In the genomic region with DNA sequence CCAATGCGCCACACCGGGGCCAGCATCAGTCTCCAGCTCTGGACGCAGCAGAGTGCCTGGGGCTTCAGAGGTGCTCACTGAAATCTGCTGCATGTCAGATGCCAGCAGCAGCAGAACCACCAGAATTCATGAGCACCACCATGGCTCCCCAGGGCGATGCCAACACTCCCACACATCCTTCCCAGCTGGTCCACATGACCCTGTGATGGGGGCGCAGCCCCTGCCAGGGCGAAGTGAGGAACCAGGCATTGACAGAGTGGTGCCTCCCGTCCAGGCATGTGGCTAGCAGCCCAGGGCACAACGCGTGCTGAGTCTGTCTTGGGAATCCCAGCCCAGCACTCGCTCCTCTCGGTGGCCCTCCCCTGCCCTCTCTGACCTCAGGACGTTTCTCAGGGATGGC, we compare ENCODE assay signal across 9 cellular contexts.
"Had no signal": no experiment of that assay in that cellular context is flagged by ENCODE, and none has a peak within 500 bp of the region (broad histone marks: within the 10 kb centered on the region; RNA-seq: fewer than 3 reads in every experiment).

No MANE protein-coding gene starts in this region.

- H3K9ac ChIP-seq: GM23248 had no signal

- H3K4me3 Mint-ChIP-seq: HFFc6 had no signal

- DNase-seq: GM23248, GOT3, HFFc6, IMR-90, KG1 had no signal

- H3K27ac ChIP-seq: GM23248 had no signal

- H2AFZ ChIP-seq: GM23248 had no signal

- H3K4me1 ChIP-seq: HAP-1 had no signal

- ATAC-seq: HCT116, K562 had no signal

- H3K4me3 ChIP-seq: GM23248, HAP-1, K562 had no signal

- H3K9me3 ChIP-seq: HAP-1 had no signal

- H3K36me3 ChIP-seq: HAP-1 had no signal

- H3K27ac Mint-ChIP-seq: HFFc6 had no signal

- FAIRE-seq: HTR-8/SVneo, K562 had no signal
